ENCODE assay signal across 2 cellular contexts in genomic region chrX:131136776-131137175, GRCh38.
TF ChIP-seq lines count a peak whose summit lies in the region.

No MANE protein-coding gene starts in this region.

TF ChIP-seq in K562, 482 proteins besides CTCF, POLR2A, EP300 and RAD21 (continues in another document):
- TF ChIP-seq ZNF140 (CRISPR knock-in tag; IDR thresholded peaks at IDR 0.05) (peak; percentile 84; the same call in 1 of the 2 replicates), ZFX (CRISPR knock-in tag; IDR thresholded peaks at IDR 0.05) (no peak), PCBP2 (IDR thresholded peaks at IDR 0.05; ENCODE audit: low read depth, low read length, poor library complexity, severe bottlenecking) (no peak), ZNF408 (CRISPR knock-in tag; IDR thresholded peaks at IDR 0.05; ENCODE audit: low read depth) (peak; percentile 82; the same call in 1 of the 2 replicates), TARDBP (IDR thresholded peaks at IDR 0.05) (no peak), ZNF740 (CRISPR knock-in tag; IDR thresholded peaks at IDR 0.05) (no peak), ZNF740 (tag; IDR thresholded peaks at IDR 0.05) (no peak), ZNF592 (IDR thresholded peaks at IDR 0.05) (no peak), E4F1 (CRISPR knock-in tag; IDR thresholded peaks at IDR 0.05; ENCODE audit: borderline replicate concordance) (no peak), SRSF9 (IDR thresholded peaks at IDR 0.05; ENCODE audit: borderline replicate concordance, low read depth, low read length) (no peak), TSHZ1 (CRISPR knock-in tag; IDR thresholded peaks at IDR 0.05) (peak; percentile 65), MAFG (tag; conservative IDR thresholded peaks at IDR 0.05) (no peak), TCF15 (CRISPR knock-in tag; IDR thresholded peaks at IDR 0.05) (no peak), GABPB2 (CRISPR knock-in tag; conservative IDR thresholded peaks at IDR 0.05) (peak; percentile 78; the same call in 1 of the 2 replicates), TEAD1 (CRISPR knock-in tag; IDR thresholded peaks at IDR 0.05) (no peak)

TF ChIP-seq in endothelial cell of umbilical vein, 7 proteins besides CTCF, POLR2A, EP300 and RAD21:
- no peak for TF ChIP-seq MAX (IDR thresholded peaks at IDR 0.05; ENCODE audit: insufficient read depth, insufficient read length)
- no peak for TF ChIP-seq GATA2 (IDR thresholded peaks at IDR 0.05; ENCODE audit: insufficient read depth, insufficient read length, low read depth, low read length)
- no peak for TF ChIP-seq FOS (IDR thresholded peaks at IDR 0.05; ENCODE audit: borderline replicate concordance, insufficient read depth, low read length)
- TF ChIP-seq EZH2 (IDR thresholded peaks at IDR 0.05; ENCODE audit: borderline replicate concordance, low read depth, low read length, severe bottlenecking): no peak
- TF ChIP-seq JUN (IDR thresholded peaks at IDR 0.05; ENCODE audit: borderline replicate concordance, insufficient read depth, insufficient read length, low read depth): no peak
- TF ChIP-seq MYC (IDR thresholded peaks at IDR 0.05; ENCODE audit: low read depth, low read length): no peak
- no peak for TF ChIP-seq POLR2AphosphoS5 (IDR thresholded peaks at IDR 0.05; ENCODE audit: insufficient read depth, low read depth, low read length)
